ENCODE assay signal across 11 cellular contexts in the genomic region with DNA sequence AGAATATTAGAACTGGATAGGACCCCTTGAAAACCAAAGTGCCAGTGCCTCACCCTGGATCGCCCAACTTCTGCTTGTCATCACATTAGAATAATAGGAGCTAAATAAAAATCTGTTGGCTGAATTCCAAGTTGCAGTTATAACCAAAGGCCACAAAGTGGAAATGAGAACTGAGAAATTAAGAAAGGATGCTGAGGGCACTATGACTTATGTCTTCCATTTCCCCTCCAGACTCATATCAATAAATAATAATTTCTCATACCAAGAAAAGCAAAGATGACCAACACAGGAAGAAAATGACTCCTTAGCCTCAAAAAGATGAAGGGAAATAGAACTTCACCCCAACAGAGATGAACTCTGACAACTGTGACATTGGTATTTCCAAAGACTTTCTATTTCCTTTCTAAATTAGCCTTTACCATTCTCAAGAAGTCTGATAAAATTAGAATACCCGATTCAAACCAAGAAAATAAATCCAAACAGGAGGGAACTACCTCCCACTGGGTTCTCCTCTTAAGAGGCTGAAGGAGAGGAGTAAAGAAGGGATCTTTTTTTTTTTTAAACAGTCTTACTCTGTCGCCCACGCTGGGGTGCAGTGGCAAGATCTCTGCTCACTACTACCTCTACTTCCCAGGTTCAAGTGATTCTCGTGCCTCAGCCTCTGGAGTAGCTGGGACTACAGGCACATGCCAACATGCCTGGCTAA. TPM values are rescaled to one million over a fixed set of nuclear protein-coding genes. Genes with fewer than 3 reads are reported as not detected.
DNase-seq lines count a peak whose midpoint lies in the region; ATAC-seq, FAIRE-seq and TF ChIP-seq lines count a peak whose summit lies in the region.
"Had no signal": no experiment of that assay in that cellular context is flagged by ENCODE, and none has a peak within 500 bp of the region (broad histone marks: within the 10 kb centered on the region; RNA-seq: fewer than 3 reads in every experiment).

No MANE protein-coding gene starts in this region.

- H3K27ac Mint-ChIP-seq in activated naive CD4-positive, alpha-beta T cell treated with anti-CD3 and anti-CD28 coated beads, Interleukin-2, amount 10 ng/mL, durations not matched to agents 7 days and 5 days: no peak overlapping the region
- peak overlapping the region; percentile 24 for H3K27ac Mint-ChIP-seq in stimulated activated memory B cell treated with anti-CD40 and anti-IgM and Interleukin-4, amounts not matched to agents 10 μg/mL and 1 μg/mL and 100 μg/mL, for 72 hours
- H3K27ac Mint-ChIP-seq: T-helper 17 cell had no signal

- H3K27me3 Mint-ChIP-seq in activated naive CD4-positive, alpha-beta T cell treated with anti-CD3 and anti-CD28 coated beads, Interleukin-2, amount 10 ng/mL, durations not matched to agents 7 days and 5 days: peaks cover 6% of the 10 kb centered on the region
- H3K27me3 Mint-ChIP-seq in stimulated activated memory B cell treated with anti-CD40 and anti-IgM and Interleukin-4, amounts not matched to agents 10 μg/mL and 1 μg/mL and 100 μg/mL, for 72 hours: peaks cover 5% of the 10 kb centered on the region
- H3K27me3 Mint-ChIP-seq: T-helper 17 cell had no signal

- FAIRE-seq in kidney (lab: Jason Lieb, UNC): no peak

- no peaks in the 10 kb centered on the region for H3K9me3 ChIP-seq in kidney (ENCODE audit: control insufficient read depth in 1 of 2, low read length in 2 of 2)

- CTCF ChIA-PET in activated naive CD4-positive, alpha-beta T cell treated with anti-CD3 and anti-CD28 coated beads, Interleukin-2, amount 10 ng/mL, durations not matched to agents 7 days and 5 days (lab: Charles Lee): interaction anchor here (1.2 kb wide), 1 partner anchor 59 kb away, joined by 7 read pairs; the partner anchor contains the start of gene PSTPIP2

- peaks cover 4% of the 10 kb centered on the region for H3K4me1 Mint-ChIP-seq in activated naive CD4-positive, alpha-beta T cell treated with anti-CD3 and anti-CD28 coated beads, Interleukin-2, amount 10 ng/mL, durations not matched to agents 7 days and 5 days
- H3K4me1 Mint-ChIP-seq in stimulated activated memory B cell treated with anti-CD40 and anti-IgM and Interleukin-4, amounts not matched to agents 10 μg/mL and 1 μg/mL and 100 μg/mL, for 72 hours: peaks cover 22% of the 10 kb centered on the region

- peak; percentile 21 for DNase-seq in activated naive CD4-positive, alpha-beta T cell treated with Interleukin-2 at 50 U/mL for 16 hours
- no peak for DNase-seq in activated naive CD4-positive, alpha-beta T cell treated with anti-CD3 and anti-CD28 coated beads, Interleukin-2, amount 10 ng/mL, durations not matched to agents 7 days and 5 days
- DNase-seq in NOMO-1 (lab: John Stamatoyannopoulos, UW; ENCODE audit: unreplicated experiment in 2 of 2) (peak; percentile 47 to 78), kidney (no peak), GM19240 (ENCODE audit: insufficient read length, low spot score) (no peak), NCI-H2171 treated with DMSO at 0.1 percent for 48 hours (lab: John Stamatoyannopoulos, UW) (no peak)
- DNase-seq: amygdala, kidney glomerular epithelial cell, T-helper 17 cell had no signal

- peaks cover 6% of the 10 kb centered on the region for H3K36me3 Mint-ChIP-seq in activated naive CD4-positive, alpha-beta T cell treated with anti-CD3 and anti-CD28 coated beads, Interleukin-2, amount 10 ng/mL, durations not matched to agents 7 days and 5 days
- no peaks in the 10 kb centered on the region for H3K36me3 Mint-ChIP-seq in stimulated activated memory B cell treated with anti-CD40 and anti-IgM and Interleukin-4, amounts not matched to agents 10 μg/mL and 1 μg/mL and 100 μg/mL, for 72 hours

- no peak overlapping the region for H3K9ac ChIP-seq in kidney (ENCODE audit: low read length in 2 of 2)

- TF ChIP-seq CTCF in kidney (IDR thresholded peaks at IDR 0.05; ENCODE audit: borderline replicate concordance, extremely low read depth, insufficient read depth): no peak

- no peak overlapping the region for H3K27ac ChIP-seq in kidney (ENCODE audit: low read depth in 2 of 2, low read length in 2 of 2)

- ATAC-seq in HG02759 (IDR thresholded peaks at IDR 0.05; ENCODE audit: unreplicated experiment): peak; percentile 61
- peak; percentile 83 for ATAC-seq in stimulated activated memory B cell treated with anti-CD40 and anti-IgM and Interleukin-4, amounts not matched to agents 10 μg/mL and 1 μg/mL and 100 μg/mL, for 72 hours
- ATAC-seq: T-helper 17 cell had no signal

- no peaks in the 10 kb centered on the region for H3K9me3 Mint-ChIP-seq in activated naive CD4-positive, alpha-beta T cell treated with anti-CD3 and anti-CD28 coated beads, Interleukin-2, amount 10 ng/mL, durations not matched to agents 7 days and 5 days
- H3K9me3 Mint-ChIP-seq in stimulated activated memory B cell treated with anti-CD40 and anti-IgM and Interleukin-4, amounts not matched to agents 10 μg/mL and 1 μg/mL and 100 μg/mL, for 72 hours: no peaks in the 10 kb centered on the region

- H3K4me3 ChIP-seq in kidney (ENCODE audit: low read length in 2 of 2): no peak overlapping the region

- intact Hi-C loops in kidney (cut with DNase I): no loop called here

- H3K4me3 Mint-ChIP-seq in activated naive CD4-positive, alpha-beta T cell treated with anti-CD3 and anti-CD28 coated beads, Interleukin-2, amount 10 ng/mL, durations not matched to agents 7 days and 5 days: no peak overlapping the region
- no peak overlapping the region for H3K4me3 Mint-ChIP-seq in stimulated activated memory B cell treated with anti-CD40 and anti-IgM and Interleukin-4, amounts not matched to agents 10 μg/mL and 1 μg/mL and 100 μg/mL, for 72 hours
- H3K4me3 Mint-ChIP-seq: T-helper 17 cell had no signal

- H3K36me3 ChIP-seq in kidney (ENCODE audit: control insufficient read depth in 1 of 2, insufficient read depth in 2 of 2, low read length in 2 of 2): peaks cover 0 to 5% of the 10 kb centered on the region in 2 donors

- no peaks in the 10 kb centered on the region for H3K4me1 ChIP-seq in kidney (ENCODE audit: control insufficient read depth in 1 of 2, insufficient read depth in 1 of 2, low read depth in 1 of 2, low read length in 2 of 2)

RNA-seq across cellular contexts. Expression of gene EPG5, which starts 46.5 kb away (rescaled TPM):
- 32.5 TPM for total RNA-seq in kidney
- polyA plus RNA-seq in kidney (ENCODE audit: insufficient read depth, low read depth, low replicate concordance): 4.8 TPM

RNA-seq across cellular contexts. Expression of gene PSTPIP2, which starts 58.4 kb away (rescaled TPM):
- total RNA-seq in kidney: 11.1 TPM
- polyA plus RNA-seq in kidney (ENCODE audit: insufficient read depth, low read depth, low replicate concordance): 1.3 TPM

Comparison
In these comparisons a context has a peak if more than half of its experiments do, and no peak if none do; other contexts are left out.
1. DNase-seq: peak in activated naive CD4-positive, alpha-beta T cell treated with Interleukin-2 at 50 U/mL for 16 hours (single experiment) and NOMO-1 (2 of 2); none in activated naive CD4-positive, alpha-beta T cell treated with anti-CD3 and anti-CD28 coated beads, Interleukin-2, amount 10 ng/mL, durations not matched to agents 7 days and 5 days (single experiment), kidney (single experiment), GM19240 (single experiment) and NCI-H2171 treated with DMSO at 0.1 percent for 48 hours (single experiment).